ENCODE assay signal across 10 cellular contexts in the genomic region with DNA sequence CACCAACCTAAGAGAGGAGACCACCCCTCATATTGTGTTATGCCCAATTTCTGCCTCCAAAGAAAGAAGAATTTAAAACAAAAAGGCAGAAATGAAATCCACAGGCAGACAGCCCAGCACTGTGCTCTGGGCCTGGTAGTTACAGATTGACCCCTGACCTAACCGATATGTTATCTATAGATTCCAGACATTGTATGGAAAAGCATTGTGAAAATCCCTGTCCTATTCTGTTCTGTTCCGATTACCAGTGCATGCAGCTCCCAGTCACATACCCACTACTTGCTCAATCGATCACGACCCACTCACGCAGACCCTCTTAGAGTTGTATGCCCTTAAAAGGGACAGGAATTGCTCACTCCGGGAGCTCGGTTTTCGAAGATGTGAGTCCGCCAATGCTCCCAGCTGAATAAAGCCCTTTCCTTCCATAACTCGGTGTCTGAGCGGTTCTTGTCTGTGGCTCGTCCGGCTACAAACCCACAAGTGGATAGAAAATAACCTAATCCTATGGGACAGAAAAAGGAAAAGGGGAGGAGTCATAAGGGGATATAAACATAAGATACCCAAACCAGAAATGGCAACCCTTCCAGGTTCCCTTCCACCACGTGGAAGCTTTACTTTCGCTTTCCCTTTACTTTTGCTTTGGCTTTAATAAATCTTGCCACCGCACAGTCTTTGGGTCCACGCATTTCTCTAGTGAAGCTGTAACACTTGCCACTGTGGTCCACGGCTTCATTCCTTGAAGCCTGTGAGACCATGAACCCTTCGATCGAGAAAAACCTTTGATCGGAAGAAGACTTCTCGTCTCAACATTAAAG. TPM values are rescaled to one million over a fixed set of nuclear protein-coding genes. Genes with fewer than 3 reads are reported as not detected.
DNase-seq lines count a peak whose midpoint lies in the region; ATAC-seq and TF ChIP-seq lines count a peak whose summit lies in the region.
"Had no signal": no experiment of that assay in that cellular context is flagged by ENCODE, and none has a peak within 500 bp of the region (broad histone marks: within the 10 kb centered on the region; RNA-seq: fewer than 3 reads in every experiment).

No MANE protein-coding gene starts in this region.

- peaks cover 1% of the 10 kb centered on the region for H3K27me3 Mint-ChIP-seq in IgD-negative memory B cell

- H4K20me1 ChIP-seq in DND-41 (ENCODE audit: insufficient read depth, low read length) (no peaks in the 10 kb centered on the region), fibroblast of lung (ENCODE audit: control insufficient read depth, extremely low read depth, insufficient read depth, low read length) (no peaks in the 10 kb centered on the region)

- peak overlapping the region; percentile 46 to 74 (median 60) for H3K4me3 Mint-ChIP-seq in IgD-negative memory B cell

- H3K9me3 Mint-ChIP-seq in IgD-negative memory B cell, result no peaks in the 10 kb centered on the region

- H3K36me3 Mint-ChIP-seq in IgD-negative memory B cell, result no peaks in the 10 kb centered on the region

- H2AFZ ChIP-seq in DND-41 (ENCODE audit: low read depth, low read length) (peak overlapping the region; percentile 69), fibroblast of lung (ENCODE audit: low read length) (peak overlapping the region; percentile 4)

- peak overlapping the region; percentile 81 to 95 (median 89) for H3K27ac Mint-ChIP-seq in IgD-negative memory B cell

- DNase-seq in DND-41 (no peak), fibroblast of lung (ENCODE audit: low read depth in 2 of 2) (no peak), substantia nigra (lab: John Stamatoyannopoulos, UW) (no peak)
- DNase-seq in stimulated activated naive CD4-positive, alpha-beta T cell (lab: John Stamatoyannopoulos, UW), result no peak
- DNase-seq: aorta, DMS79 had no signal

- ATAC-seq in DND-41 (ENCODE audit: insufficient read depth, low read depth), result peak; percentile 65; the same call in 2 of the 3 replicates
- ATAC-seq in GM19455 (IDR thresholded peaks at IDR 0.05; ENCODE audit: unreplicated experiment), result peak; percentile 21
- no peak for ATAC-seq in HG02763 (IDR thresholded peaks at IDR 0.05; ENCODE audit: unreplicated experiment)
- ATAC-seq in HG03135 (IDR thresholded peaks at IDR 0.05; ENCODE audit: unreplicated experiment), result no peak

- no peak overlapping the region for H3K9ac ChIP-seq in DND-41 (ENCODE audit: low read depth, low read length)
- no peak overlapping the region for H3K9ac ChIP-seq in fibroblast of lung (ENCODE audit: insufficient read depth, low read length)

- H3K4me1 ChIP-seq in DND-41 (ENCODE audit: insufficient read depth, low read length), result peaks cover 7% of the 10 kb centered on the region; the same call in 1 of the 2 replicates
- H3K4me1 ChIP-seq in fibroblast of lung (ENCODE audit: control insufficient read depth, extremely low read depth, insufficient read depth, low read length), result peaks cover 6% of the 10 kb centered on the region

- H3K4me3 ChIP-seq in DND-41 (ENCODE audit: low read depth in 1 of 2, low read length in 2 of 2) (no peak overlapping the region), fibroblast of lung (replicated peaks in 1 of 4; ENCODE audit: control extremely low read depth in 1 of 4, insufficient read depth in 1 of 4, low read depth in 3 of 4, low read length in 4 of 4) (no peak overlapping the region)

- H3K9me3 ChIP-seq in DND-41 (ENCODE audit: insufficient read depth, low read length, severe bottlenecking) (peaks cover 4% of the 10 kb centered on the region), fibroblast of lung (ENCODE audit: control insufficient read depth, insufficient read depth, low read depth, low read length) (no peaks in the 10 kb centered on the region)

- peak overlapping the region; percentile 11; the same call in 1 of the 2 replicates for H3K4me2 ChIP-seq in DND-41 (ENCODE audit: insufficient read depth, low read length)
- no peak overlapping the region for H3K4me2 ChIP-seq in fibroblast of lung (ENCODE audit: extremely low read depth, insufficient read depth, low read length)

- H3K27me3 ChIP-seq in DND-41 (ENCODE audit: insufficient read depth, low read length, poor library complexity), result no peaks in the 10 kb centered on the region
- H3K27me3 ChIP-seq in fibroblast of lung (ENCODE audit: control insufficient read depth, insufficient read depth, low read length), result peaks cover 7% of the 10 kb centered on the region

- TF ChIP-seq CTCF in DND-41 (IDR thresholded peaks at IDR 0.05; ENCODE audit: borderline replicate concordance, extremely low read depth, low read length, poor library complexity, severe bottlenecking) (no peak), fibroblast of lung (conservative IDR thresholded peaks at IDR 0.05 in 1 of 2, IDR thresholded peaks at IDR 0.05 in 1 of 2; ENCODE audit: low read depth in 1 of 2, low read length in 2 of 2) (no peak)

- H3K79me2 ChIP-seq in DND-41 (ENCODE audit: insufficient read depth, low read length), result no peaks in the 10 kb centered on the region
- H3K79me2 ChIP-seq in fibroblast of lung (ENCODE audit: control insufficient read depth, insufficient read depth, low read length), result no peaks in the 10 kb centered on the region

- H3K4me1 Mint-ChIP-seq in IgD-negative memory B cell, result peaks cover 21 to 34% (median 30%) of the 10 kb centered on the region in 3 donors

- H3K36me3 ChIP-seq in DND-41 (ENCODE audit: insufficient read depth, low read length) (no peaks in the 10 kb centered on the region), fibroblast of lung (ENCODE audit: control insufficient read depth, insufficient read depth, low read length) (no peaks in the 10 kb centered on the region)

- no peak overlapping the region for H3K27ac ChIP-seq in DND-41 (ENCODE audit: low read length)
- no peak overlapping the region for H3K27ac ChIP-seq in fibroblast of lung (ENCODE audit: insufficient read depth, low read length)
- H3K27ac ChIP-seq in substantia nigra (ENCODE audit: low read depth, low read length, poor library complexity, severe bottlenecking), result no peak overlapping the region

RNA-seq across cellular contexts. Expression of gene CFAP91, which starts 1.7 kb away (rescaled TPM):
- polyA plus RNA-seq in IgD-negative memory B cell (not detected), fibroblast of lung (0.02 and 0.10 TPM in 2 replicates)
- total RNA-seq in fibroblast of lung, result 0.17 and 0.77 TPM in 2 replicates
- polyA plus RNA-seq in fibroblast of lung (2012), result not detected in 2 replicates
- not detected in 2 replicates for polyA minus RNA-seq in fibroblast of lung (ENCODE audit: low replicate concordance)

RNA-seq across cellular contexts. Expression of gene COX17, which starts 23.9 kb away (rescaled TPM):
- polyA plus RNA-seq in IgD-negative memory B cell, result 124 TPM
- 13.9 and 21.0 TPM in 2 replicates for total RNA-seq in fibroblast of lung
- polyA plus RNA-seq in fibroblast of lung, result 19.6 and 24.2 TPM in 2 replicates
- polyA plus RNA-seq in fibroblast of lung (2012), result 37.5 and 38.5 TPM in 2 replicates
- 2.8 and 18.7 TPM in 2 replicates for polyA minus RNA-seq in fibroblast of lung (ENCODE audit: low replicate concordance)

RNA-seq across cellular contexts. Expression of gene POPDC2, which starts 40.7 kb away (rescaled TPM):
- polyA plus RNA-seq in IgD-negative memory B cell (2.2 TPM), fibroblast of lung (0.26 and 0.34 TPM in 2 replicates)
- 0.17 and 0.26 TPM in 2 replicates for total RNA-seq in fibroblast of lung
- 0.06 and 0.21 TPM in 2 replicates for polyA plus RNA-seq in fibroblast of lung (2012)
- polyA minus RNA-seq in fibroblast of lung (ENCODE audit: low replicate concordance), result not detected in 2 replicates

Comparison
In these comparisons a context has a peak if more than half of its experiments do, and no peak if none do; other contexts are left out.
1. ATAC-seq: peak in DND-41 (single experiment) and GM19455 (single experiment); none in HG02763 (single experiment) and HG03135 (single experiment).